ENCODE assay signal across 8 cellular contexts in genomic region chr3:59857589-59858346, GRCh38.
DNase-seq lines count a peak whose midpoint lies in the region; ATAC-seq and TF ChIP-seq lines count a peak whose summit lies in the region.

No MANE protein-coding gene starts in this region.

- H3K79me2 ChIP-seq in KMS-11 (ENCODE audit: insufficient read depth, low read depth): no peaks in the 10 kb centered on the region

- H3K4me1 ChIP-seq in KMS-11 (ENCODE audit: low read depth, poor library complexity, severe bottlenecking): no peaks in the 10 kb centered on the region
- no peaks in the 10 kb centered on the region for H3K4me1 ChIP-seq in neutrophil (ENCODE audit: control insufficient read depth in 1 of 2, insufficient read depth in 1 of 2, low read depth in 1 of 2, low read length in 1 of 2)

- H3K4me2 ChIP-seq in KMS-11: no peak overlapping the region

- peaks cover 14% of the 10 kb centered on the region for H3K9me3 Mint-ChIP-seq in activated T-helper 1 cell treated with anti-CD3 and anti-CD28 coated beads, Interleukin-12 subunit alpha, Interleukin-12 subunit beta, Interleukin-2, Interleukin-4 antibody, amounts not matched to agents 30 ng/mL and 10 ng/mL and 1 ng/mL, durations not matched to agents 14 hours and 24 hours and 36 hours

- H3K27me3 ChIP-seq in KMS-11 (ENCODE audit: insufficient read depth, low read depth): no peaks in the 10 kb centered on the region
- H3K27me3 ChIP-seq in neutrophil: no peaks in the 10 kb centered on the region

- H3K4me3 Mint-ChIP-seq in activated T-helper 1 cell treated with anti-CD3 and anti-CD28 coated beads, Interleukin-12 subunit alpha, Interleukin-12 subunit beta, Interleukin-2, Interleukin-4 antibody, amounts not matched to agents 30 ng/mL and 10 ng/mL and 1 ng/mL, durations not matched to agents 14 hours and 24 hours and 36 hours: no peak overlapping the region

- H3K36me3 Mint-ChIP-seq in activated T-helper 1 cell treated with anti-CD3 and anti-CD28 coated beads, Interleukin-12 subunit alpha, Interleukin-12 subunit beta, Interleukin-2, Interleukin-4 antibody, amounts not matched to agents 30 ng/mL and 10 ng/mL and 1 ng/mL, durations not matched to agents 14 hours and 24 hours and 36 hours (ENCODE audit: low read depth): peaks cover 20% of the 10 kb centered on the region

- H3K36me3 ChIP-seq in KMS-11 (ENCODE audit: insufficient read depth) (no peaks in the 10 kb centered on the region), neutrophil (no peaks in the 10 kb centered on the region)

- peak; percentile 91 for ATAC-seq in GM21737 (IDR thresholded peaks at IDR 0.05; ENCODE audit: unreplicated experiment)

- H3K27me3 Mint-ChIP-seq in activated T-helper 1 cell treated with anti-CD3 and anti-CD28 coated beads, Interleukin-12 subunit alpha, Interleukin-12 subunit beta, Interleukin-2, Interleukin-4 antibody, amounts not matched to agents 30 ng/mL and 10 ng/mL and 1 ng/mL, durations not matched to agents 14 hours and 24 hours and 36 hours (ENCODE audit: insufficient read depth): no peaks in the 10 kb centered on the region

- H3K4me1 Mint-ChIP-seq in activated T-helper 1 cell treated with anti-CD3 and anti-CD28 coated beads, Interleukin-12 subunit alpha, Interleukin-12 subunit beta, Interleukin-2, Interleukin-4 antibody, amounts not matched to agents 30 ng/mL and 10 ng/mL and 1 ng/mL, durations not matched to agents 14 hours and 24 hours and 36 hours (ENCODE audit: low read depth): peaks cover 12% of the 10 kb centered on the region

- H3K9me3 ChIP-seq in neutrophil: no peaks in the 10 kb centered on the region

- H2AFZ ChIP-seq in KMS-11 (ENCODE audit: low read depth): no peak overlapping the region

- no peak overlapping the region for H3K27ac ChIP-seq in KMS-11
- no peak overlapping the region for H3K27ac ChIP-seq in neutrophil

- H4K20me1 ChIP-seq in KMS-11 (ENCODE audit: insufficient read depth): no peaks in the 10 kb centered on the region

- TF ChIP-seq CTCF in KMS-11 (conservative IDR thresholded peaks at IDR 0.05; ENCODE audit: low read depth, low read length) (peak; percentile 81), neutrophil (IDR thresholded peaks at IDR 0.05) (peak; percentile 84)

- no peak overlapping the region for H3K9ac ChIP-seq in KMS-11

- DNase-seq in EH (ENCODE audit: low read depth): peak; percentile 83
- DNase-seq in RPMI7951 (ENCODE audit: low read depth): peak; percentile 74
- peak; percentile 51 for DNase-seq in activated T-helper 1 cell treated with anti-CD3 and anti-CD28 coated beads, Interleukin-12 subunit alpha, Interleukin-12 subunit beta, Interleukin-2, Interleukin-4 antibody, amounts not matched to agents 30 ng/mL and 10 ng/mL and 1 ng/mL, durations not matched to agents 14 hours and 24 hours and 36 hours (ENCODE audit: low spot score)
- DNase-seq in fibroblast of peridontal ligament (ENCODE audit: extremely low read depth): peak; percentile 92
- peak; percentile 90 for DNase-seq in superior temporal gyrus (ENCODE audit: extremely low spot score)

- intact Hi-C loops in activated T-helper 1 cell treated with anti-CD3 and anti-CD28 coated beads, Interleukin-12 subunit alpha, Interleukin-12 subunit beta, Interleukin-2, Interleukin-4 antibody, amounts not matched to agents 30 ng/mL and 10 ng/mL and 1 ng/mL, durations not matched to agents 14 hours and 24 hours and 36 hours (cut with micrococcal nuclease): loop anchor here (1.0 to 5.0 kb wide), 5 partner anchors 75 to 863 kb away; no protein-coding TSS in a partner anchor

- H3K27ac Mint-ChIP-seq in activated T-helper 1 cell treated with anti-CD3 and anti-CD28 coated beads, Interleukin-12 subunit alpha, Interleukin-12 subunit beta, Interleukin-2, Interleukin-4 antibody, amounts not matched to agents 30 ng/mL and 10 ng/mL and 1 ng/mL, durations not matched to agents 14 hours and 24 hours and 36 hours: peak overlapping the region; percentile 19

- H3K4me3 ChIP-seq in KMS-11 (IDR thresholded peaks at IDR 0.05; ENCODE audit: insufficient read depth, low read depth, low read length) (no peak overlapping the region), neutrophil (ENCODE audit: low read depth in 1 of 2, low read length in 1 of 2) (no peak overlapping the region)
